In the genomic region with DNA sequence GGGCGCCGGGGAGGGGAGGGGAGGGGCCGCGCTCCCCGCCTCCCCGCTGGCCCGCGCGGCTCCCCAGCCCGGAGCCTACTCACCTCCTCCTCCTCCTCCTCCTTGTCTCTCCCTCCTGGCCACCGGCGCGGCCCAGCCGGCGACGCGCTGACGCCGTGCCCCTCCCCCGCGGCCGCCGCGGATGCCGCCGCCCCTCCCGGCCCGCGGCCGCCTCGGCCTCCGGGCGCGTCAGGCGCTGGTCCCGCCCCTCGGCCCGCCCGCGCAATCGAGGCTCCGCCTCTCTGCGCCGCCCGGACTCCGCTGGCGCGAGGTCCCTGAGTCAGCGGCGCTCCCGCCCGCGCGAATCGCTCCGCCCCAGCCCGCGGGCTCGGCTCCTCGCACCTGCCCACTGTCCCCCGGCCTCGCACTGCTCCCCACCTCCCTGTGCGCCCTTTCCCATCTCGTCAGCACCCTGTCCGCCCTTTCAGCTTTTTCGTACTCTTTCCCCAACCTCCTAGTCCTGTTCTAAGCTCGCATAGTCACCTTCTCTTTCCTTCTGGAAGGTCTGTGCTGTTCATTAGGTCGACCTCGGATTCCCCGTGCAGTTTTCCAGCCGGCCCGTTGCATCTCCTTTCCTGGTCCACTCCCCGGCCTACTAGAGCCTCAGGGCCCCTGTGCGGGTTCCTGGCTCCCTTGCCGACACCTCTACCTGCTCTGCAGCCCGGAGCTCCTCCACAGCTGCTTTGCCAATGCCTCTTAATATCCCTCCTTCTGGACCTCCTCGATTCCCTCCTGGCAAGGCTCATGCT, we compare ENCODE assay signal across 8 cellular contexts.
A peak's percentile ranks its signal among the peaks of the same experiment; 100 is the strongest.
DNase-seq lines count a peak whose midpoint lies in the region; ATAC-seq and TF ChIP-seq lines count a peak whose summit lies in the region.

No MANE protein-coding gene starts in this region.

- peak overlapping the region; percentile 92 for H3K27ac ChIP-seq in RWPE1
- H3K27ac ChIP-seq in neural cell (ENCODE audit: low read length), result peak overlapping the region; percentile 3

- H3K4me2 ChIP-seq in neural cell (ENCODE audit: low read length), result peak overlapping the region; percentile 32

- no peaks in the 10 kb centered on the region for H3K27me3 ChIP-seq in neural cell (ENCODE audit: insufficient read depth, low read depth, low read length)

- peak overlapping the region; percentile 89 to 90 for H3K27ac Mint-ChIP-seq in stimulated activated naive CD8-positive, alpha-beta T cell treated with anti-CD3 and anti-CD28 coated beads, Interleukin-15, amount 100 ng/mL, for 72 hours

- H3K4me1 Mint-ChIP-seq in stimulated activated naive CD8-positive, alpha-beta T cell treated with anti-CD3 and anti-CD28 coated beads, Interleukin-15, amount 100 ng/mL, for 72 hours, result peaks cover 41% of the 10 kb centered on the region

- POLR2A ChIA-PET in RWPE1 (lab: Yijun Ruan, JAX; ENCODE audit: low non-redundant PET), result interaction anchor here (0.6 kb wide), 1 partner anchor 28 kb away, joined by 6 read pairs; no protein-coding TSS in a partner anchor

- H3F3A ChIP-seq in neural cell (ENCODE audit: insufficient read depth, low read length, poor library complexity, severe bottlenecking), result no peaks in the 10 kb centered on the region

- peak; percentile 90 for ATAC-seq in stimulated activated naive CD8-positive, alpha-beta T cell treated with anti-CD3 and anti-CD28 coated beads, Interleukin-15, amount 100 ng/mL, for 72 hours

- no peaks in the 10 kb centered on the region for H3K9me3 ChIP-seq in neural cell (ENCODE audit: low read length)

- H3K9me2 ChIP-seq in neural cell (ENCODE audit: insufficient read depth, low read length), result no peaks in the 10 kb centered on the region

- H3K4me3 ChIP-seq in neural cell (ENCODE audit: low read length), result peak overlapping the region; percentile 88

- DNase-seq in ELR (ENCODE audit: low read depth) (peak; percentile 88), H4 (ENCODE audit: low spot score) (peak; percentile 84), LHCN-M2 (ENCODE audit: low read depth) (peak; percentile 86), RWPE1 (ENCODE audit: low spot score) (peak; percentile 85), fibroblast of the conjunctiva (ENCODE audit: low read depth) (peak; percentile 70)
- peak; percentile 87 for DNase-seq in activated effector memory CD4-positive, alpha-beta T cell treated with Interleukin-2 at 50 U/mL for 16 hours
- peak; percentile 91 to 95 for DNase-seq in stimulated activated naive CD8-positive, alpha-beta T cell treated with anti-CD3 and anti-CD28 coated beads, Interleukin-15, amount 100 ng/mL, for 72 hours

- H3K36me3 ChIP-seq in neural cell (ENCODE audit: insufficient read depth, low read length), result no peaks in the 10 kb centered on the region

- CTCF ChIA-PET in RWPE1 (lab: Yijun Ruan, JAX), result interaction anchor here (0.7 kb wide), 2 partner anchors 287 to 299 kb away, joined by 3 read pairs; no protein-coding TSS in a partner anchor

- no peaks in the 10 kb centered on the region for H4K20me1 ChIP-seq in neural cell (ENCODE audit: insufficient read depth)

- peaks cover 3% of the 10 kb centered on the region for H3K79me2 ChIP-seq in neural cell (replicated peaks; ENCODE audit: insufficient read depth, low read length)

- peaks cover 0 to under 1% of the 10 kb centered on the region in 2 donors for H3K9me3 Mint-ChIP-seq in stimulated activated naive CD8-positive, alpha-beta T cell treated with anti-CD3 and anti-CD28 coated beads, Interleukin-15, amount 100 ng/mL, for 72 hours

- TF ChIP-seq CTCF in RWPE1 (conservative IDR thresholded peaks at IDR 0.05; ENCODE audit: low read depth) (no peak), neural cell (IDR thresholded peaks at IDR 0.05; ENCODE audit: poor library complexity, severe bottlenecking) (no peak)

- no peak for TF ChIP-seq EP300 in neural cell (conservative IDR thresholded peaks at IDR 0.05; ENCODE audit: poor library complexity, severe bottlenecking)

- peak overlapping the region; percentile 90 to 95 for H3K4me3 Mint-ChIP-seq in stimulated activated naive CD8-positive, alpha-beta T cell treated with anti-CD3 and anti-CD28 coated beads, Interleukin-15, amount 100 ng/mL, for 72 hours

- H2AFZ ChIP-seq in neural cell (ENCODE audit: low read depth, low read length), result peak overlapping the region; percentile 14

- H3K9ac ChIP-seq in neural cell (ENCODE audit: low read length), result peak overlapping the region; percentile 61

- no peaks in the 10 kb centered on the region for H3K27me3 Mint-ChIP-seq in stimulated activated naive CD8-positive, alpha-beta T cell treated with anti-CD3 and anti-CD28 coated beads, Interleukin-15, amount 100 ng/mL, for 72 hours

- TF ChIP-seq RAD21 in neural cell (conservative IDR thresholded peaks at IDR 0.05), result peak; percentile 3

TF ChIP-seq in neural cell, 6 proteins besides CTCF, POLR2A, EP300 and RAD21:
- TF ChIP-seq SMC3 (conservative IDR thresholded peaks at IDR 0.05; ENCODE audit: poor library complexity) (peak; percentile 34), MXI1 (conservative IDR thresholded peaks at IDR 0.05; ENCODE audit: poor library complexity, severe bottlenecking) (no peak)

Comparison
In these comparisons a context has a peak if more than half of its experiments do, and no peak if none do; other contexts are left out.
1. Peak in every context shown above with its lines: DNase-seq, ATAC-seq, H3K4me3 ChIP-seq and H3K27ac ChIP-seq.